12 cellular contexts compared by ENCODE assay signal in the genomic region with DNA sequence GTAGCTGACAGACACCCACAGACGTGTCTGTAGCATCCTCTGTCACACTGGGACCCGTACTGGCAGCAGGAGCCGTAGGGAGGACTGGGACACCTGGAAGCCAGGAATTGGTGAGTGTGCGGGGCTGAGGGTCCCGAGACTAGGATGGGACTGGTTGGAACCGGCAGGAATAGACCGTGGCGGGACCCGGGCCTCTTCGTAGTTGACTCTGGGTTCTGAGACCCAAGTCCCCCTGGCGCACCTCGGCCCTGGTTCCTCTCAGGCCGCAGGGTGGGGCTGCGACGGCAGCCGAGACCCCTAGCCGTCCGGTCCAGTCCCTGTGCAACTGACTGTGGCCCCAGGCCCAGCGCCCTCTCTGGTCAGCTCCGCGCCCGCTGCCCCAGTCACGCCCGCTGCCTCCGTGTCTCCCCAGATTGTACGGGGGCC.
DNase-seq lines count a peak whose midpoint lies in the region; ATAC-seq, FAIRE-seq and TF ChIP-seq lines count a peak whose summit lies in the region.
"Had no signal": no experiment of that assay in that cellular context is flagged by ENCODE, and none has a peak within 500 bp of the region (broad histone marks: within the 10 kb centered on the region; RNA-seq: fewer than 3 reads in every experiment).

No MANE protein-coding gene starts in this region.

- BruUV-seq in endothelial cell of umbilical vein (replicated peaks; lab: Mats Ljungman, UMichigan), result no TSS peak

- H3K36me3 Mint-ChIP-seq in T-helper 17 cell (ENCODE audit: low read depth), result no peaks in the 10 kb centered on the region

- H3K9me3 ChIP-seq in T-helper 17 cell (ENCODE audit: control insufficient read depth, low read length, poor library complexity, severe bottlenecking) (no peaks in the 10 kb centered on the region), endothelial cell of umbilical vein (replicated peaks; ENCODE audit: control insufficient read depth, insufficient read depth, low read length) (no peaks in the 10 kb centered on the region), lower lobe of right lung (no peaks in the 10 kb centered on the region), stomach (peaks cover 0 to 21% (median 6%) of the 10 kb centered on the region in 4 donors)

- intact Hi-C loops in endothelial cell of umbilical vein (cut with micrococcal nuclease) (no loop called here), lower lobe of right lung (cut with DNase I) (no loop called here), stomach (cut with DNase I; ENCODE audit: low total_unique reads) (no loop called here)

- WGBS in stomach, 5 donors, result 15 to 34% (median 21%) methylated on average over 10 to 26 of the region's 26 CpGs

- dilution Hi-C loops in endothelial cell of umbilical vein (cut with MboI; ENCODE audit: extremely low pct_ligation_motif_present, low sequenced_read_pairs), result no loop called here

- H4K20me1 ChIP-seq in endothelial cell of umbilical vein (replicated peaks; ENCODE audit: control insufficient read depth, extremely low read depth, insufficient read depth, low read length), result no peaks in the 10 kb centered on the region

- POLR2A ChIA-PET in endothelial cell of umbilical vein (lab: Charles Lee), result no interaction called here
- POLR2A ChIA-PET in GM10248 (lab: Yijun Ruan, JAX), result no interaction called here

- no peak overlapping the region for H3K27ac Mint-ChIP-seq in T-helper 17 cell

- TF ChIP-seq EP300 in stomach (IDR thresholded peaks at IDR 0.05), result no peak

- peak overlapping the region; percentile 80 for H2AFZ ChIP-seq in endothelial cell of umbilical vein (ENCODE audit: low read depth, low read length)

- no peak for ATAC-seq in T-helper 17 cell
- peak in 1 of 2 donors; percentile 29 for ATAC-seq in lower lobe of right lung
- no peak for ATAC-seq in HG02885 (IDR thresholded peaks at IDR 0.05; ENCODE audit: poor library complexity, unreplicated experiment)

- H3K9ac ChIP-seq in endothelial cell of umbilical vein (replicated peaks; ENCODE audit: extremely low read depth, insufficient read depth, low read length), result no peak overlapping the region

- TF ChIP-seq CTCF in endothelial cell of umbilical vein (IDR thresholded peaks at IDR 0.05; ENCODE audit: extremely low read depth in 1 of 2, insufficient read depth in 1 of 2, low read depth in 1 of 2, low read length in 2 of 2) (no peak), lower lobe of right lung (IDR thresholded peaks at IDR 0.05) (no peak), stomach (IDR thresholded peaks at IDR 0.05) (no peak), GM10248 (IDR thresholded peaks at IDR 0.05; ENCODE audit: control extremely low read depth, extremely low read depth, low read depth, missing control alignments) (no peak)

- H3K79me2 ChIP-seq in endothelial cell of umbilical vein (ENCODE audit: control insufficient read depth, insufficient read depth, low read length), result no peaks in the 10 kb centered on the region

- H3K4me3 ChIP-seq in endothelial cell of umbilical vein (replicated peaks in 1 of 3; ENCODE audit: insufficient read depth in 1 of 3, low read depth in 1 of 3, low read length in 3 of 3), result peak overlapping the region in 1 of 3 experiments; percentile 36
- H3K4me3 ChIP-seq in lower lobe of right lung, result peak overlapping the region; percentile 60
- peak overlapping the region; percentile 37 to 51 (median 48) for H3K4me3 ChIP-seq in stomach

- H3K4me1 ChIP-seq in endothelial cell of umbilical vein (ENCODE audit: control insufficient read depth, extremely low read depth, insufficient read depth, low read length), result peaks cover 6% of the 10 kb centered on the region
- peaks cover 10% of the 10 kb centered on the region for H3K4me1 ChIP-seq in lower lobe of right lung
- H3K4me1 ChIP-seq in stomach, result peaks cover 6 to 14% (median 10%) of the 10 kb centered on the region in 4 donors

- FAIRE-seq in endothelial cell of umbilical vein (lab: Jason Lieb, UNC), result no peak
- FAIRE-seq: bronchial epithelial cell had no signal

- H3K4me1 Mint-ChIP-seq in T-helper 17 cell, result peaks cover 5% of the 10 kb centered on the region

- H3K27ac ChIP-seq in endothelial cell of umbilical vein (ENCODE audit: insufficient read depth, low read depth, low read length) (no peak overlapping the region), lower lobe of right lung (no peak overlapping the region), stomach (no peak overlapping the region)

- CTCF ChIA-PET in endothelial cell of umbilical vein (lab: Charles Lee) (interaction anchor here (2.4 kb wide), 1 partner anchor 315 kb away, joined by 12 read pairs; no protein-coding TSS in a partner anchor), GM10248 (lab: Yijun Ruan, JAX) (no interaction called here)

- TF ChIP-seq POLR2A in endothelial cell of umbilical vein (IDR thresholded peaks at IDR 0.05; ENCODE audit: low read depth, low read length) (no peak), stomach (IDR thresholded peaks at IDR 0.05) (no peak)

- H3K27me3 Mint-ChIP-seq in T-helper 17 cell, result peaks cover 26% of the 10 kb centered on the region

- peak overlapping the region; percentile 37 for H3K4me3 Mint-ChIP-seq in T-helper 17 cell

- H3K27me3 ChIP-seq in endothelial cell of umbilical vein (ENCODE audit: control insufficient read depth in 2 of 2, insufficient read depth in 2 of 2, low read length in 2 of 2) (no peaks in the 10 kb centered on the region), lower lobe of right lung (ENCODE audit: low read depth) (no peaks in the 10 kb centered on the region), stomach (peaks cover 0 to 23% (median 8%) of the 10 kb centered on the region in 3 donors)

- H3K36me3 ChIP-seq in endothelial cell of umbilical vein (ENCODE audit: control insufficient read depth in 2 of 2, extremely low read depth in 1 of 2, insufficient read depth in 2 of 2, low read length in 2 of 2) (no peaks in the 10 kb centered on the region), lower lobe of right lung (no peaks in the 10 kb centered on the region), stomach (no peaks in the 10 kb centered on the region)

- DNase-seq in T-helper 17 cell (no peak), endothelial cell of umbilical vein (ENCODE audit: low read depth, low spot score) (no peak), lower lobe of right lung (no peak), stomach (no peak), HuH-7.5 (ENCODE audit: low spot score) (no peak), NAMALWA (ENCODE audit: low spot score) (no peak), GM10248 (ENCODE audit: extremely low spot score) (no peak)
- DNase-seq: GOT3, NCI-H2227 treated with DMSO at 0.1 percent for 48 hours, T1000 had no signal

- H3K9me1 ChIP-seq in endothelial cell of umbilical vein (replicated peaks; ENCODE audit: control insufficient read depth, extremely low read depth, insufficient read depth, low read length), result no peaks in the 10 kb centered on the region

- peak overlapping the region; percentile 67 for H3K4me2 ChIP-seq in endothelial cell of umbilical vein (ENCODE audit: insufficient read depth, low read length)

TF ChIP-seq in endothelial cell of umbilical vein, 7 proteins besides CTCF, POLR2A, EP300 and RAD21:
- TF ChIP-seq FOS (IDR thresholded peaks at IDR 0.05; ENCODE audit: borderline replicate concordance, insufficient read depth, low read length), result no peak
- TF ChIP-seq EZH2 (IDR thresholded peaks at IDR 0.05; ENCODE audit: borderline replicate concordance, low read depth, low read length, severe bottlenecking), result no peak
- no peak for TF ChIP-seq GATA2 (IDR thresholded peaks at IDR 0.05; ENCODE audit: insufficient read depth, insufficient read length, low read depth, low read length)
- no peak for TF ChIP-seq POLR2AphosphoS5 (IDR thresholded peaks at IDR 0.05; ENCODE audit: insufficient read depth, low read depth, low read length)
- no peak for TF ChIP-seq MYC (IDR thresholded peaks at IDR 0.05; ENCODE audit: low read depth, low read length)
- no peak for TF ChIP-seq JUN (IDR thresholded peaks at IDR 0.05; ENCODE audit: borderline replicate concordance, insufficient read depth, insufficient read length, low read depth)
- TF ChIP-seq MAX (IDR thresholded peaks at IDR 0.05; ENCODE audit: insufficient read depth, insufficient read length), result no peak
